In the genomic region with DNA sequence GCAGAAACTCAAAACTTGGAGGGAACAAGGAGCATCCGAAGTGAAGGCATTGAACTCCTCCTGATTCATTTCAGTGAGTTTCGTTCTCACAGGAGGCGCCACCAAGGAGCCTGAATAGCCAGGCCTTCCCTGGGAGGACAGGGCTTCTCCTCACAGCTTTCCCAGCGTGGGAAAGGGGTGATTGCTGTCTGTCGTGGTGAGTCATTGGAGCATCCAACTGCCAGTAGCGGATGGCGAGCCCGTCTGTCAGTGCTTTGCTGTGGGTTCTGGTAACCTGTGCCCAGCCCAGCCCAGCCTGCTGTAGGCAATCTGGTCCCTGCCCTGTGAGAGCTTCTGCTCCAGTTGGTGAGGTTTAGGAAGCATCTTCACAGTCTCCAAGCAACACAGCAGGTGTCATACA, we compare ENCODE assay signal across 1 cellular context.
TF ChIP-seq lines count a peak whose summit lies in the region.

No MANE protein-coding gene starts in this region.

TF ChIP-seq in H1, 55 proteins besides CTCF, POLR2A, EP300 and RAD21:
- no peak for TF ChIP-seq SIN3A (conservative IDR thresholded peaks at IDR 0.05 in 1 of 2, IDR thresholded peaks at IDR 0.05 in 1 of 2; ENCODE audit: low read depth in 1 of 2, low read length in 2 of 2)
- no peak for TF ChIP-seq SIRT6 (IDR thresholded peaks at IDR 0.05; ENCODE audit: low read length)
- TF ChIP-seq EGR1 (IDR thresholded peaks at IDR 0.05; ENCODE audit: borderline replicate concordance, low read depth, low read length) = no peak
- TF ChIP-seq BACH1 (IDR thresholded peaks at IDR 0.05; ENCODE audit: low read length) = no peak
- no peak for TF ChIP-seq FOSL1 (IDR thresholded peaks at IDR 0.05; ENCODE audit: insufficient read depth, low read depth, low read length)
- no peak for TF ChIP-seq RBBP5 (IDR thresholded peaks at IDR 0.05; ENCODE audit: borderline replicate concordance, low read depth, low read length)
- TF ChIP-seq MAFK (IDR thresholded peaks at IDR 0.05; ENCODE audit: low read depth, low read length) = no peak
- TF ChIP-seq CBX8 (IDR thresholded peaks at IDR 0.05; ENCODE audit: borderline replicate concordance, low read depth, low read length) = no peak
TF ChIP-seq in H1: peak in this region for 0.
